In genomic region chr7:158662610-158663427, GRCh38 we compare ENCODE assay signal across 16 cellular contexts. TPM values are rescaled to one million over a fixed set of nuclear protein-coding genes. Genes with fewer than 3 reads are reported as not detected.
DNase-seq lines count a peak whose midpoint lies in the region; ATAC-seq and TF ChIP-seq lines count a peak whose summit lies in the region.
"Had no signal": no experiment of that assay in that cellular context is flagged by ENCODE, and none has a peak within 500 bp of the region (broad histone marks: within the 10 kb centered on the region; RNA-seq: fewer than 3 reads in every experiment).

No MANE protein-coding gene starts in this region.

- peaks cover 4% of the 10 kb centered on the region for H3K4me1 Mint-ChIP-seq in activated T-cell treated with anti-CD3 and anti-CD28 coated beads, Interleukin-2, amount 50 U/mL, for 72 hours (ENCODE audit: low read depth)
- peaks cover 14% of the 10 kb centered on the region for H3K4me1 Mint-ChIP-seq in T-helper 1 cell treated with Interleukin-12 subunit alpha and Interleukin-12 subunit beta and Interleukin-4 antibody, amounts not matched to agents 30 μg/mL and 1 μg/mL, for 36 hours (ENCODE audit: low read depth)
- H3K4me1 Mint-ChIP-seq in stimulated activated naive CD8-positive, alpha-beta T cell treated with anti-CD3 and anti-CD28 coated beads, Interleukin-15, amount 100 ng/mL, for 72 hours, result no peaks in the 10 kb centered on the region

- no peaks in the 10 kb centered on the region for H3K27me3 Mint-ChIP-seq in activated T-cell treated with anti-CD3 and anti-CD28 coated beads, Interleukin-2, amount 50 U/mL, for 72 hours (ENCODE audit: low read depth)
- H3K27me3 Mint-ChIP-seq in T-helper 1 cell treated with Interleukin-12 subunit alpha and Interleukin-12 subunit beta and Interleukin-4 antibody, amounts not matched to agents 30 μg/mL and 1 μg/mL, for 36 hours (ENCODE audit: low read depth), result no peaks in the 10 kb centered on the region
- H3K27me3 Mint-ChIP-seq in stimulated activated naive CD8-positive, alpha-beta T cell treated with anti-CD3 and anti-CD28 coated beads, Interleukin-15, amount 100 ng/mL, for 72 hours, result no peaks in the 10 kb centered on the region

- H3K27ac Mint-ChIP-seq in activated T-cell treated with anti-CD3 and anti-CD28 coated beads, Interleukin-2, amount 50 U/mL, for 72 hours, result peak overlapping the region; percentile 3
- H3K27ac Mint-ChIP-seq in T-helper 1 cell treated with Interleukin-12 subunit alpha and Interleukin-12 subunit beta and Interleukin-4 antibody, amounts not matched to agents 30 μg/mL and 1 μg/mL, for 36 hours, result peak overlapping the region; percentile 17
- peak overlapping the region in 1 of 2 donors; percentile 54 for H3K27ac Mint-ChIP-seq in stimulated activated naive CD8-positive, alpha-beta T cell treated with anti-CD3 and anti-CD28 coated beads, Interleukin-15, amount 100 ng/mL, for 72 hours

- H3K9me3 Mint-ChIP-seq in activated T-cell treated with anti-CD3 and anti-CD28 coated beads, Interleukin-2, amount 50 U/mL, for 72 hours, result no peaks in the 10 kb centered on the region
- H3K9me3 Mint-ChIP-seq in T-helper 1 cell treated with Interleukin-12 subunit alpha and Interleukin-12 subunit beta and Interleukin-4 antibody, amounts not matched to agents 30 μg/mL and 1 μg/mL, for 36 hours, result no peaks in the 10 kb centered on the region
- H3K9me3 Mint-ChIP-seq in stimulated activated naive CD8-positive, alpha-beta T cell treated with anti-CD3 and anti-CD28 coated beads, Interleukin-15, amount 100 ng/mL, for 72 hours, result no peaks in the 10 kb centered on the region

- H3K36me3 Mint-ChIP-seq in activated T-cell treated with anti-CD3 and anti-CD28 coated beads, Interleukin-2, amount 50 U/mL, for 72 hours (ENCODE audit: insufficient read depth in 2 of 2), result peaks cover 17 to 33% of the 10 kb centered on the region in 2 donors
- peaks cover 47% of the 10 kb centered on the region for H3K36me3 Mint-ChIP-seq in T-helper 1 cell treated with Interleukin-12 subunit alpha and Interleukin-12 subunit beta and Interleukin-4 antibody, amounts not matched to agents 30 μg/mL and 1 μg/mL, for 36 hours (ENCODE audit: low read depth)

- H3K4me3 Mint-ChIP-seq in activated T-cell treated with anti-CD3 and anti-CD28 coated beads, Interleukin-2, amount 50 U/mL, for 72 hours, result peak overlapping the region in 1 of 2 donors; percentile 28
- no peak overlapping the region for H3K4me3 Mint-ChIP-seq in T-helper 1 cell treated with Interleukin-12 subunit alpha and Interleukin-12 subunit beta and Interleukin-4 antibody, amounts not matched to agents 30 μg/mL and 1 μg/mL, for 36 hours
- H3K4me3 Mint-ChIP-seq in stimulated activated naive CD8-positive, alpha-beta T cell treated with anti-CD3 and anti-CD28 coated beads, Interleukin-15, amount 100 ng/mL, for 72 hours, result peak overlapping the region in 1 of 2 donors; percentile 3

- no peak overlapping the region for H3K4me3 ChIP-seq in fibroblast of pulmonary artery (replicated peaks; ENCODE audit: low read depth, low read length)
- H3K4me3 ChIP-seq: spleen, thoracic aorta had no signal

- TF ChIP-seq CTCF in fibroblast of pulmonary artery (IDR thresholded peaks at IDR 0.05; ENCODE audit: low read length, missing control alignments), result no peak

- ATAC-seq in activated T-cell treated with anti-CD3 and anti-CD28 coated beads, Interleukin-2, amount 50 U/mL, for 72 hours (replicated peaks in 1 of 2), result peak; percentile 25 to 82
- ATAC-seq in stimulated activated naive CD8-positive, alpha-beta T cell treated with anti-CD3 and anti-CD28 coated beads, Interleukin-15, amount 100 ng/mL, for 72 hours, result peak; percentile 54
- ATAC-seq in HG02623 (IDR thresholded peaks at IDR 0.05; ENCODE audit: unreplicated experiment), result no peak

- DNase-seq in activated T-cell treated with anti-CD3 and anti-CD28 coated beads, Interleukin-2, amount 50 U/mL, for 72 hours, result no peak
- DNase-seq in activated T-cell treated with anti-CD3 and anti-CD28 coated beads, Interleukin-2, amount 50 U/mL, for 48 hours, result no peak
- DNase-seq in fibroblast of pulmonary artery (ENCODE audit: low read depth) (peak; percentile 10), ecto neural progenitor cell (ENCODE audit: low spot score) (no peak), germinal center (ENCODE audit: low spot score) (no peak)
- no peak for DNase-seq in stimulated activated naive CD8-positive, alpha-beta T cell treated with anti-CD3 and anti-CD28 coated beads, Interleukin-15, amount 100 ng/mL, for 72 hours
- DNase-seq: activated CD8-positive, alpha-beta memory T cell treated with anti-CD3 and anti-CD28 coated beads, Interleukin-2, amount 50 U/mL, for 4 hours; DMS153; mammary epithelial cell; NCI-H187; NCI-H69; spleen; T1000 had no signal

RNA-seq across cellular contexts. Expression of gene NCAPG2, which starts 41.8 kb away (rescaled TPM):
- 100 to 1,000 TPM; 129 to 134 TPM for total RNA-seq in activated T-cell treated with anti-CD3 and anti-CD28 coated beads, Interleukin-2, amount 50 U/mL, for 72 hours
